10 cellular contexts compared by ENCODE assay signal in the genomic region with DNA sequence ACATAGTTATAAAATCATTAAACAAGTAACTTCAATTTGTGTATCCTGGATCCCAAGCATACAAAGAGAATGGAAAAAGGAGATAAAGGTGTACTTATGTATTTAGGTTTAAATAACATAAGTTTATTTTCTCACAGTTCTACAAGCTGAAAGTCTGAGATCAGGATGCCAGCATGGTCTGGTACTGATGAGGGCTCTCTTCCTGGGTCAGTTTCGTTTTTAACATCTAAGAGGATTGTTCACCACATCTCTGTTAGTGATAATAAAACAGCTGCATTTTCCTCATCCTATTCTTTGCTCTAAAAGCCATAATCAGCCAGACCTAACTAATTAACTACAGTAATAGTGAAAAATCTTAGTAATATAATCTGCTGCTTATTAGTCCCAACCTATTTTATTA. TPM values are rescaled to one million over a fixed set of nuclear protein-coding genes. Genes with fewer than 3 reads are reported as not detected.
DNase-seq lines count a peak whose midpoint lies in the region; ATAC-seq and TF ChIP-seq lines count a peak whose summit lies in the region.
"Had no signal": no experiment of that assay in that cellular context is flagged by ENCODE, and none has a peak within 500 bp of the region (broad histone marks: within the 10 kb centered on the region; RNA-seq: fewer than 3 reads in every experiment).

No MANE protein-coding gene starts in this region.

- H3F3A ChIP-seq in SK-N-SH (replicated peaks; ENCODE audit: insufficient read depth) = peaks cover 4% of the 10 kb centered on the region
- peaks cover 15% of the 10 kb centered on the region for H3F3A ChIP-seq in MM.1S (ENCODE audit: insufficient read depth, low read length)

- CTCF ChIA-PET in SK-N-SH (lab: Yijun Ruan, JAX) = interaction anchor here (1.5 kb wide), 1 partner anchor 35 kb away, joined by 4 read pairs; no protein-coding TSS in a partner anchor

- H3K27ac ChIP-seq in SK-N-SH (ENCODE audit: low read depth in 2 of 2, low read length in 1 of 2) (peak overlapping the region in 1 of 2 experiments; percentile 29; a peak in 2 of 4 replicates), MM.1S (ENCODE audit: low read length) (no peak overlapping the region), coronary artery (no peak overlapping the region), rectal smooth muscle tissue (ENCODE audit: low read depth, low read length) (no peak overlapping the region)

- H3K4me3 ChIP-seq in SK-N-SH (ENCODE audit: low read depth in 2 of 2, low read length in 1 of 2) (peak overlapping the region; percentile 17 to 80; a peak in 3 of 4 replicates), MM.1S (ENCODE audit: low read length) (no peak overlapping the region), coronary artery (peak overlapping the region; percentile 93), rectal smooth muscle tissue (ENCODE audit: low read length) (peak overlapping the region; percentile 18)

- peaks cover 97% of the 10 kb centered on the region for H3K79me2 ChIP-seq in SK-N-SH (ENCODE audit: insufficient read depth)
- H3K79me2 ChIP-seq in MM.1S (ENCODE audit: low read length) = peaks cover 93% of the 10 kb centered on the region

- H3K9me3 ChIP-seq in SK-N-SH = no peaks in the 10 kb centered on the region
- no peaks in the 10 kb centered on the region for H3K9me3 ChIP-seq in MM.1S (replicated peaks; ENCODE audit: insufficient read depth, low read length)

- H3K9ac ChIP-seq in SK-N-SH = peak overlapping the region; percentile 83; the same call in 1 of the 2 replicates
- H3K9ac ChIP-seq in MM.1S (ENCODE audit: low read length) = no peak overlapping the region
- no peak overlapping the region for H3K9ac ChIP-seq in rectal smooth muscle tissue (ENCODE audit: low read length)

- H4K20me1 ChIP-seq in SK-N-SH (ENCODE audit: insufficient read depth) (peaks cover 63% of the 10 kb centered on the region), MM.1S (ENCODE audit: insufficient read depth, low read length) (no peaks in the 10 kb centered on the region)

- TF ChIP-seq CTCF in SK-N-SH (IDR thresholded peaks at IDR 0.05) (no peak), MM.1S (IDR thresholded peaks at IDR 0.05; ENCODE audit: low read length) (no peak), coronary artery (IDR thresholded peaks at IDR 0.05) (no peak)

- H3K36me3 ChIP-seq in SK-N-SH (replicated peaks in 1 of 2; ENCODE audit: control insufficient read depth in 1 of 2, insufficient read depth in 2 of 2, low read length in 1 of 2) (peaks cover 7 to 9% of the 10 kb centered on the region in 2 experiments), MM.1S (replicated peaks; ENCODE audit: insufficient read depth, low read length) (no peaks in the 10 kb centered on the region), rectal smooth muscle tissue (ENCODE audit: control insufficient read depth, insufficient read depth, low read length) (no peaks in the 10 kb centered on the region)

- 11% methylated on average over 1 of the region's 1 CpG for WGBS in SK-N-SH (ENCODE audit: low lambda C conversion rate)

- TF ChIP-seq EP300 in SK-N-SH (IDR thresholded peaks at IDR 0.05; ENCODE audit: borderline replicate concordance in 1 of 2, low read depth in 1 of 2, low read length in 1 of 2) = no peak

- H3K9me2 ChIP-seq in SK-N-SH (no peaks in the 10 kb centered on the region), MM.1S (replicated peaks; ENCODE audit: insufficient read depth, low read length) (no peaks in the 10 kb centered on the region)

- POLR2A ChIA-PET in SK-N-SH (lab: Yijun Ruan, JAX) = no interaction called here

- H3K4me2 ChIP-seq in SK-N-SH (peak overlapping the region; percentile 80), MM.1S (ENCODE audit: low read depth, low read length) (peak overlapping the region; percentile 6; the same call in 1 of the 2 replicates)

- TF ChIP-seq RAD21 in SK-N-SH (IDR thresholded peaks at IDR 0.05; ENCODE audit: low read length) = no peak

- H3K27me3 ChIP-seq in SK-N-SH (ENCODE audit: insufficient read depth) (no peaks in the 10 kb centered on the region), MM.1S (replicated peaks; ENCODE audit: insufficient read depth, low read length) (no peaks in the 10 kb centered on the region), rectal smooth muscle tissue (ENCODE audit: control insufficient read depth, insufficient read depth, low read length) (no peaks in the 10 kb centered on the region)

- ATAC-seq in SK-N-SH treated with all-trans-retinoic acid at 6 μM for 48 hours (no peak), GM18867 (IDR thresholded peaks at IDR 0.05; ENCODE audit: unreplicated experiment) (no peak), HG02981 (IDR thresholded peaks at IDR 0.05; ENCODE audit: unreplicated experiment) (no peak)

- DNase-seq in SK-N-SH = no peak
- peak; percentile 57 for DNase-seq in MM.1S
- DNase-seq in coronary artery (ENCODE audit: low spot score) = no peak
- DNase-seq in NCI-H226 = no peak
- DNase-seq: activated CD4-positive, alpha-beta T cell treated with anti-CD3 and anti-CD28 coated beads, Interleukin-2, amount 50 U/mL, for 4 hours; NCI-H2081 treated with DMSO at 0.1 percent for 48 hours had no signal

- H3K4me1 ChIP-seq in SK-N-SH (ENCODE audit: control insufficient read depth in 1 of 2, insufficient read depth in 2 of 2, low read depth in 1 of 2, low read length in 1 of 2) (peaks cover 19 to 29% of the 10 kb centered on the region in 2 experiments), MM.1S (ENCODE audit: low read length) (peaks cover 24% of the 10 kb centered on the region), rectal smooth muscle tissue (ENCODE audit: control insufficient read depth, insufficient read depth, low read length) (peaks cover 30% of the 10 kb centered on the region)

- H2AFZ ChIP-seq in SK-N-SH (ENCODE audit: low read depth) (no peak overlapping the region), MM.1S (ENCODE audit: low read length) (no peak overlapping the region)

TF ChIP-seq in SK-N-SH, 30 proteins besides CTCF, POLR2A, EP300 and RAD21 (continues in another document):
- TF ChIP-seq ELF1 (IDR thresholded peaks at IDR 0.05) = no peak
- TF ChIP-seq FOXM1 (IDR thresholded peaks at IDR 0.05; ENCODE audit: low read depth) = no peak
- TF ChIP-seq POLR2AphosphoS5 (IDR thresholded peaks at IDR 0.05; ENCODE audit: low read depth, low read length) = no peak
- TF ChIP-seq USF2 (IDR thresholded peaks at IDR 0.05; ENCODE audit: borderline replicate concordance, low read depth, low read length) = no peak
- no peak for TF ChIP-seq FOXJ3 (CRISPR knock-in tag; IDR thresholded peaks at IDR 0.05)
- TF ChIP-seq CHD2 (IDR thresholded peaks at IDR 0.05; ENCODE audit: low read length, partially characterized antibody) = no peak
- no peak for TF ChIP-seq NFIC (IDR thresholded peaks at IDR 0.05; ENCODE audit: borderline replicate concordance)
- no peak for TF ChIP-seq GABPA (IDR thresholded peaks at IDR 0.05; ENCODE audit: low read depth)
- no peak for TF ChIP-seq RFX5 (IDR thresholded peaks at IDR 0.05; ENCODE audit: low read length)
- TF ChIP-seq, protein P1, sequence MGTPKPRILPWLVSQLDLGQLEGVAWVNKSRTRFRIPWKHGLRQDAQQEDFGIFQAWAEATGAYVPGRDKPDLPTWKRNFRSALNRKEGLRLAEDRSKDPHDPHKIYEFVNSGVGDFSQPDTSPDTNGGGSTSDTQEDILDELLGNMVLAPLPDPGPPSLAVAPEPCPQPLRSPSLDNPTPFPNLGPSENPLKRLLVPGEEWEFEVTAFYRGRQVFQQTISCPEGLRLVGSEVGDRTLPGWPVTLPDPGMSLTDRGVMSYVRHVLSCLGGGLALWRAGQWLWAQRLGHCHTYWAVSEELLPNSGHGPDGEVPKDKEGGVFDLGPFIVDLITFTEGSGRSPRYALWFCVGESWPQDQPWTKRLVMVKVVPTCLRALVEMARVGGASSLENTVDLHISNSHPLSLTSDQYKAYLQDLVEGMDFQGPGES (IDR thresholded peaks at IDR 0.05; ENCODE audit: low read depth, low read length) = no peak

TF ChIP-seq in SK-N-SH treated with all-trans-retinoic acid at 6 μM for 48 hours, 23 proteins besides CTCF, POLR2A, EP300 and RAD21:
- TF ChIP-seq ZFP30 (CRISPR knock-in tag; IDR thresholded peaks at IDR 0.05) (no peak), ZC3H10 (CRISPR knock-in tag; IDR thresholded peaks at IDR 0.05) (no peak), SNAI2 (CRISPR knock-in tag; IDR thresholded peaks at IDR 0.05) (no peak), ARNTL (CRISPR knock-in tag; IDR thresholded peaks at IDR 0.05; ENCODE audit: borderline replicate concordance, low read depth) (no peak), ZFP3 (CRISPR knock-in tag; IDR thresholded peaks at IDR 0.05) (no peak), PPARA (CRISPR knock-in tag; IDR thresholded peaks at IDR 0.05; ENCODE audit: borderline replicate concordance) (no peak), ZNF8 (CRISPR knock-in tag; IDR thresholded peaks at IDR 0.05) (no peak), ZNF565 (CRISPR knock-in tag; conservative IDR thresholded peaks at IDR 0.05; ENCODE audit: low read depth) (no peak), POU6F1 (CRISPR knock-in tag; IDR thresholded peaks at IDR 0.05; ENCODE audit: borderline replicate concordance, low read depth) (no peak), CREB5 (CRISPR knock-in tag; IDR thresholded peaks at IDR 0.05; ENCODE audit: low read depth) (no peak)

RNA-seq across cellular contexts. Expression of gene EGLN1, which starts 5.2 kb away (rescaled TPM):
- polyA plus RNA-seq in SK-N-SH (2012; rRNA removed) = 10.7 and 14.3 TPM in 2 replicates
- polyA plus RNA-seq in SK-N-SH (2012; cell fraction: cytosol; rRNA removed) = 23.7 and 29.5 TPM in 2 replicates
- 7.4 and 10.7 TPM in 2 replicates for polyA plus RNA-seq in SK-N-SH (2012; cell fraction: nucleus; rRNA removed)
